In the genomic region with DNA sequence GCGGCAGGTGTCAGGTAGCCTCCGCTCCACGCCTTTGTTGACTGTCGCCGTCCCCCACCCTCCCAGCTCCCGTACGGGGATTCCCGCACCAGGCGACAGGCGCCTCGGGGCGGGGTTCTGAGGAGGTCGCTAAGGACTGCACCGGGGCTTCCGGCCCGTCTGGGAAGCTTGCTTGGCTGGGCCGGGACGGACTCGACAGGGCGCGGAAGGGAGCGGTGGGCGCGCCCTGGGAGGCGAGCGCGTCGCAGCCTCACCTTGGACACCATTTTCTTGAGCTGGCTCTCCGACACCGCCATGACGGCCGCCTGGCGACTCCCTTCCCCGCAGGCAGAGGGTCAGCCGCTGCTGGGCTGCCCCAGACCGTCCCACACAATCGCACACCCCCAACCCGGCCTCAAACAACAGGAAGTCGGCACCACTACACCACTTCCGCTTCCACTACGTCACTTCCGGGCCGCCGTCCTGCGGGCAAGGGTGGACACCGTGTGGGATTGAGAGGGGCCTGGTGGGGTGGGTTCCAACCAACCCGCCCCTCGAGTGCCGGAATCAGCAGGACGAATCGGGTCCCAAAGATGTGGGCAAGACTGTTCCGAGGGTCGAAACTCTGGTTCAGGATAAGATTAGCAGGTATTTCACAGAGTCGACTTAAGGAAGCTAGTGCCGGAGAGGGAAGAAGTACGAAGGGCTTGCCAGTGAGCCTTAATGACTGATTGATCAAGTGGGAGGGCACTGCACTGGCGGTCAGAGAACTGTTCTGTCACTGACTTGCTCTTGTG, we compare ENCODE assay signal across 1 cellular context.
A peak's percentile ranks its signal among the peaks of the same experiment; 100 is the strongest.
TF ChIP-seq lines count a peak whose summit lies in the region.

TSS of gene TSG101 (minus strand) at position 422 of the 776 bp plus-strand sequence. CDS start at position 296, 126 bp downstream.

TF ChIP-seq in HepG2, 621 proteins besides CTCF, POLR2A, EP300 and RAD21 (continued from another document and continues in another):
- TF ChIP-seq MAFF (IDR thresholded peaks at IDR 0.05; ENCODE audit: low read depth, low read length) (no peak), NFKB2 (CRISPR knock-in tag; IDR thresholded peaks at IDR 0.05; ENCODE audit: borderline replicate concordance) (peak; percentile 43; the same call in 1 of the 2 replicates), ZNF138 (CRISPR knock-in tag; IDR thresholded peaks at IDR 0.05; ENCODE audit: low read depth) (no peak), GTF3A (CRISPR knock-in tag; conservative IDR thresholded peaks at IDR 0.05) (no peak), CBFB (CRISPR knock-in tag; IDR thresholded peaks at IDR 0.05) (peak; percentile 74), ZMAT3 (CRISPR knock-in tag; conservative IDR thresholded peaks at IDR 0.05) (no peak; the same call in 1 of the 2 replicates), RFXAP (CRISPR knock-in tag; IDR thresholded peaks at IDR 0.05; ENCODE audit: borderline replicate concordance) (peak; percentile 28; the same call in 1 of the 2 replicates), HIC2 (CRISPR knock-in tag; IDR thresholded peaks at IDR 0.05; ENCODE audit: low read depth) (peak; percentile 57; the same call in 1 of the 2 replicates), ZNF644 (CRISPR knock-in tag; IDR thresholded peaks at IDR 0.05; ENCODE audit: low read depth) (no peak), STAG1 (CRISPR knock-in tag; IDR thresholded peaks at IDR 0.05) (peak; percentile 14; the same call in 1 of the 2 replicates), CHCHD3 (CRISPR knock-in tag; IDR thresholded peaks at IDR 0.05) (peak; percentile 92; the same call in 1 of the 2 replicates), ZNF841 (CRISPR knock-in tag; IDR thresholded peaks at IDR 0.05; ENCODE audit: borderline replicate concordance) (0 out of 2 replicates have a peak, but pooled peaks have one; percentile 33), ZNF362 (CRISPR knock-in tag; IDR thresholded peaks at IDR 0.05; ENCODE audit: borderline replicate concordance) (peak; percentile 50; the same call in 1 of the 2 replicates), ZMYM3 (CRISPR knock-in tag; IDR thresholded peaks at IDR 0.05) (0 out of 2 replicates have a peak, but pooled peaks have one; percentile 44), SIN3B (IDR thresholded peaks at IDR 0.05; ENCODE audit: low read length) (no peak; the same call in none of the 2 replicates), KLF11 (CRISPR knock-in tag; IDR thresholded peaks at IDR 0.05) (peak; percentile 82; the same call in 1 of the 2 replicates), TOPORS (CRISPR knock-in tag; IDR thresholded peaks at IDR 0.05) (no peak), PHF5A (CRISPR knock-in tag; IDR thresholded peaks at IDR 0.05; ENCODE audit: low read depth, unreplicated experiment) (peak; percentile 60), FIP1L1 (IDR thresholded peaks at IDR 0.05; ENCODE audit: borderline replicate concordance, insufficient read depth, low read depth, low read length) (no peak; the same call in 1 of the 2 replicates), GLMP (CRISPR knock-in tag; IDR thresholded peaks at IDR 0.05; ENCODE audit: borderline replicate concordance) (no peak), FOXK1 (CRISPR knock-in tag; IDR thresholded peaks at IDR 0.05; ENCODE audit: borderline replicate concordance, low read depth) (peak; percentile 86), ZNF775 (CRISPR knock-in tag; IDR thresholded peaks at IDR 0.05; ENCODE audit: borderline replicate concordance) (no peak; the same call in 1 of the 2 replicates), TBP (CRISPR knock-in tag; IDR thresholded peaks at IDR 0.05) (no peak), KDM4B (CRISPR knock-in tag; IDR thresholded peaks at IDR 0.05) (no peak; the same call in 1 of the 2 replicates), ZNF557 (CRISPR knock-in tag; IDR thresholded peaks at IDR 0.05) (no peak), SOX13 (IDR thresholded peaks at IDR 0.05) (peak; percentile 38; the same call in 1 of the 2 replicates), SOX13 (CRISPR knock-in tag; conservative IDR thresholded peaks at IDR 0.05 in 1 of 2, IDR thresholded peaks at IDR 0.05 in 1 of 2) (peak in 1 of 2 experiments; percentile 61; a peak in 2 of 4 replicates), ZNF652 (CRISPR knock-in tag; IDR thresholded peaks at IDR 0.05; ENCODE audit: borderline replicate concordance, low read depth) (no peak), PRDM4 (CRISPR knock-in tag; IDR thresholded peaks at IDR 0.05; ENCODE audit: borderline replicate concordance) (no peak), NAIF1 (CRISPR knock-in tag; IDR thresholded peaks at IDR 0.05; ENCODE audit: borderline replicate concordance) (no peak), CSRNP2 (CRISPR knock-in tag; conservative IDR thresholded peaks at IDR 0.05; ENCODE audit: low read depth) (no peak), ZNF496 (CRISPR knock-in tag; IDR thresholded peaks at IDR 0.05; ENCODE audit: insufficient replicate concordance) (no peak), ZNF572 (CRISPR knock-in tag; IDR thresholded peaks at IDR 0.05) (peak; percentile 88; the same call in 1 of the 2 replicates), GATAD1 (CRISPR knock-in tag; IDR thresholded peaks at IDR 0.05) (peak; percentile 98), ZNF274 (CRISPR knock-in tag; IDR thresholded peaks at IDR 0.05) (peak; percentile 89; the same call in 1 of the 2 replicates), ZNF674 (CRISPR knock-in tag; IDR thresholded peaks at IDR 0.05; ENCODE audit: low read depth) (no peak), SP1 (IDR thresholded peaks at IDR 0.05) (no peak), SP1 (CRISPR knock-in tag; IDR thresholded peaks at IDR 0.05) (peak; percentile 47; the same call in 1 of the 2 replicates)
- TF ChIP-seq, protein P1, sequence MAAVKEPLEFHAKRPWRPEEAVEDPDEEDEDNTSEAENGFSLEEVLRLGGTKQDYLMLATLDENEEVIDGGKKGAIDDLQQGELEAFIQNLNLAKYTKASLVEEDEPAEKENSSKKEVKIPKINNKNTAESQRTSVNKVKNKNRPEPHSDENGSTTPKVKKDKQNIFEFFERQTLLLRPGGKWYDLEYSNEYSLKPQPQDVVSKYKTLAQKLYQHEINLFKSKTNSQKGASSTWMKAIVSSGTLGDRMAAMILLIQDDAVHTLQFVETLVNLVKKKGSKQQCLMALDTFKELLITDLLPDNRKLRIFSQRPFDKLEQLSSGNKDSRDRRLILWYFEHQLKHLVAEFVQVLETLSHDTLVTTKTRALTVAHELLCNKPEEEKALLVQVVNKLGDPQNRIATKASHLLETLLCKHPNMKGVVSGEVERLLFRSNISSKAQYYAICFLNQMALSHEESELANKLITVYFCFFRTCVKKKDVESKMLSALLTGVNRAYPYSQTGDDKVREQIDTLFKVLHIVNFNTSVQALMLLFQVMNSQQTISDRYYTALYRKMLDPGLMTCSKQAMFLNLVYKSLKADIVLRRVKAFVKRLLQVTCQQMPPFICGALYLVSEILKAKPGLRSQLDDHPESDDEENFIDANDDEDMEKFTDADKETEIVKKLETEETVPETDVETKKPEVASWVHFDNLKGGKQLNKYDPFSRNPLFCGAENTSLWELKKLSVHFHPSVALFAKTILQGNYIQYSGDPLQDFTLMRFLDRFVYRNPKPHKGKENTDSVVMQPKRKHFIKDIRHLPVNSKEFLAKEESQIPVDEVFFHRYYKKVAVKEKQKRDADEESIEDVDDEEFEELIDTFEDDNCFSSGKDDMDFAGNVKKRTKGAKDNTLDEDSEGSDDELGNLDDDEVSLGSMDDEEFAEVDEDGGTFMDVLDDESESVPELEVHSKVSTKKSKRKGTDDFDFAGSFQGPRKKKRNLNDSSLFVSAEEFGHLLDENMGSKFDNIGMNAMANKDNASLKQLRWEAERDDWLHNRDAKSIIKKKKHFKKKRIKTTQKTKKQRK (IDR thresholded peaks at IDR 0.05; ENCODE audit: low read length) = no peak
- TF ChIP-seq, protein P2, sequence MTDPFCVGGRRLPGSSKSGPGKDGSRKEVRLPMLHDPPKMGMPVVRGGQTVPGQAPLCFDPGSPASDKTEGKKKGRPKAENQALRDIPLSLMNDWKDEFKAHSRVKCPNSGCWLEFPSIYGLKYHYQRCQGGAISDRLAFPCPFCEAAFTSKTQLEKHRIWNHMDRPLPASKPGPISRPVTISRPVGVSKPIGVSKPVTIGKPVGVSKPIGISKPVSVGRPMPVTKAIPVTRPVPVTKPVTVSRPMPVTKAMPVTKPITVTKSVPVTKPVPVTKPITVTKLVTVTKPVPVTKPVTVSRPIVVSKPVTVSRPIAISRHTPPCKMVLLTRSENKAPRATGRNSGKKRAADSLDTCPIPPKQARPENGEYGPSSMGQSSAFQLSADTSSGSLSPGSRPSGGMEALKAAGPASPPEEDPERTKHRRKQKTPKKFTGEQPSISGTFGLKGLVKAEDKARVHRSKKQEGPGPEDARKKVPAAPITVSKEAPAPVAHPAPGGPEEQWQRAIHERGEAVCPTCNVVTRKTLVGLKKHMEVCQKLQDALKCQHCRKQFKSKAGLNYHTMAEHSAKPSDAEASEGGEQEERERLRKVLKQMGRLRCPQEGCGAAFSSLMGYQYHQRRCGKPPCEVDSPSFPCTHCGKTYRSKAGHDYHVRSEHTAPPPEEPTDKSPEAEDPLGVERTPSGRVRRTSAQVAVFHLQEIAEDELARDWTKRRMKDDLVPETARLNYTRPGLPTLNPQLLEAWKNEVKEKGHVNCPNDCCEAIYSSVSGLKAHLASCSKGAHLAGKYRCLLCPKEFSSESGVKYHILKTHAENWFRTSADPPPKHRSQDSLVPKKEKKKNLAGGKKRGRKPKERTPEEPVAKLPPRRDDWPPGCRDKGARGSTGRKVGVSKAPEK (CRISPR knock-in tag; IDR thresholded peaks at IDR 0.05; ENCODE audit: borderline replicate concordance) = peak; percentile 91; the same call in 1 of the 2 replicates
